Comparison of ENCODE assay signal across 8 cellular contexts in the genomic region with DNA sequence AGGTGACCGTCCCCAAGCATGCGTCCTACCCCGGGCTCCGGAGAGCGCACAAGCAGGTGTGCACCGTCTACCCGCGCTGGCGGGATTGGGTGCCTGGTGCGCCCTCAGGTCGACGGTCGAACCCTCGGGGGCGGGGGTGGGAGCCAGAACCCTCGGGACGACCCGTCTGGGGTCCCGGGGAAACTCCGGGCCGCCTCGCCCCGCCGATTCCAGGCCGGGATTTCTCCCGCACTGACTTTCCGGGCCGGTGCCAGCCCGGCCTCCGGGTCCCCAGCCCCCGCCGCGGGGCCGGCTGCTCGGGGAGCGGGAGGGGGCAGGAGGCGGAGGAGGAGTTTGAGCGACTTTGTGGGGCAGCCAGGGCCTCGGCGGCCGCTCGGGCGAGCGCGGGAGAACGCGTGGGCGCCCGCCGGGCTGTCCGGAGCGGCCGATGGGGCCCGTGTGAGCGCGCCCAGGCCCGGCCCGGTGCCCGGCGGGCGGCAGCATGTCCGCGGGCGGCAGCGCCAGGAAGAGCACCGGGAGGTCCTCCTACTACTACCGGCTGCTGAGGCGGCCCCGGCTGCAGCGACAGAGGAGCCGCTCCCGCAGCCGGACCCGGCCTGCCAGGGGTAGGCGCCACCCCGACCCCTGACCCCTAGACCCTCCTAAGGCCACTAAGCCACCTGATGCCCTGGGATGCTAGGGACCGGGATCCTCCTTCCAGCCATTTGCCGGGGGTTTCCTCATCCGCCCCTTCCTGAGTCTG. TPM values are rescaled to one million over a fixed set of nuclear protein-coding genes. Genes with fewer than 3 reads are reported as not detected.
DNase-seq lines count a peak whose midpoint lies in the region; ATAC-seq, FAIRE-seq and TF ChIP-seq lines count a peak whose summit lies in the region.

A gene (plus strand): TSS at position 340 of the 742 bp plus-strand sequence. CDS start 142 bp downstream, at position 482.

- H4K20me1 ChIP-seq in hepatocyte (ENCODE audit: insufficient read depth, poor library complexity, severe bottlenecking) = peaks cover 22% of the 10 kb centered on the region

- peak within 1 kb of the TSS; percentile 69 for H3K27ac Mint-ChIP-seq in Caco-2 (ENCODE audit: unreplicated experiment)

- DNase-seq in Caco-2 = peak; percentile 75 to 86
- DNase-seq in NCI-H1105 treated with DMSO at 0.1 percent for 48 hours (lab: John Stamatoyannopoulos, UW) = peak; percentile 45
- no peak for DNase-seq in astrocyte of the cerebellum (ENCODE audit: low read depth)
- DNase-seq in hepatocyte (ENCODE audit: low spot score) = peak; percentile 90
- peak; percentile 62 to 77 for DNase-seq in psoas muscle
- DNase-seq in HuH-7.5 (ENCODE audit: low spot score) = no peak
- DNase-seq in activated gamma-delta T cell (lab: John Stamatoyannopoulos, UW) = no peak
- DNase-seq in D721Med (ENCODE audit: insufficient read length, low spot score) = no peak

- H3K9me3 ChIP-seq in Caco-2 (no peaks in the 10 kb centered on the region), hepatocyte (ENCODE audit: low read depth) (no peaks in the 10 kb centered on the region), psoas muscle (no peaks in the 10 kb centered on the region)

- H3K9me3 Mint-ChIP-seq in Caco-2 (ENCODE audit: unreplicated experiment) = no peaks in the 10 kb centered on the region

- in situ Hi-C loops in astrocyte of the cerebellum (cut with HindIII; ENCODE audit: low sequenced_read_pairs) = no loop called here

- POLR2A ChIA-PET in Caco-2 (lab: Charles Lee) = no interaction called here

- H3K36me3 ChIP-seq in Caco-2 (ENCODE audit: control insufficient read depth, insufficient read depth, low read length) (no peaks in the 10 kb centered on the region; the same call in 1 of the 2 replicates), hepatocyte (replicated peaks; ENCODE audit: insufficient read depth, low read depth) (no peaks in the 10 kb centered on the region), psoas muscle (ENCODE audit: insufficient read depth in 1 of 2, low read depth in 1 of 2) (no peaks in the 10 kb centered on the region)

- TF ChIP-seq CTCF in Caco-2 (IDR thresholded peaks at IDR 0.05; ENCODE audit: insufficient read depth in 1 of 2, low read depth in 1 of 2, low read length in 1 of 2, severe bottlenecking in 1 of 2, unreplicated experiment in 1 of 2) (no peak), astrocyte of the cerebellum (IDR thresholded peaks at IDR 0.05; ENCODE audit: low read depth, low read length, missing control alignments) (no peak), hepatocyte (IDR thresholded peaks at IDR 0.05; ENCODE audit: poor library complexity) (no peak), psoas muscle (IDR thresholded peaks at IDR 0.05) (no peak), D721Med (IDR thresholded peaks at IDR 0.05; ENCODE audit: insufficient read depth, missing control alignments) (no peak)

- H3K27me3 ChIP-seq in Caco-2 (replicated peaks; ENCODE audit: control insufficient read depth, insufficient read depth, low read length) (no peaks in the 10 kb centered on the region), hepatocyte (no peaks in the 10 kb centered on the region), psoas muscle (ENCODE audit: insufficient read depth in 3 of 3, low read length in 2 of 3) (no peaks in the 10 kb centered on the region)

- 1% methylated on average over 37 of the region's 79 CpGs for WGBS in hepatocyte (ENCODE audit: low lambda C conversion rate, missing lambda C conversion rate)
- 1 to 2% (median 1%) methylated on average over 62 to 79 of the region's 79 CpGs for WGBS in psoas muscle, 3 donors

- H3K4me1 Mint-ChIP-seq in Caco-2 (ENCODE audit: low read depth, unreplicated experiment) = peaks cover 18% of the 10 kb centered on the region

- H3K4me1 ChIP-seq in Caco-2 (peaks cover 22% of the 10 kb centered on the region), hepatocyte (ENCODE audit: insufficient read depth) (peaks cover 33% of the 10 kb centered on the region), psoas muscle (peaks cover 59% of the 10 kb centered on the region)

- BruUV-seq in Caco-2 (replicated peaks; lab: Mats Ljungman, UMichigan) = no TSS peak

- H3K4me3 Mint-ChIP-seq in Caco-2 (ENCODE audit: unreplicated experiment) = peak within 1 kb of the TSS; percentile 94

- H3K27ac ChIP-seq in hepatocyte (peak within 1 kb of the TSS; percentile 91), psoas muscle (peak within 1 kb of the TSS; percentile 63)

- peak within 1 kb of the TSS; percentile 66 for H2AFZ ChIP-seq in hepatocyte

- H3K4me2 ChIP-seq in hepatocyte = peak within 1 kb of the TSS; percentile 81

- intact Hi-C loops in Caco-2 (cut with micrococcal nuclease; ENCODE audit: unreplicated experiment) (loop anchor here (5.0 kb wide), 2 partner anchors 36 to 86 kb away; no protein-coding TSS in a partner anchor), psoas muscle (cut with DNase I) (loop anchor here in 1 of 2 donors (2.0 kb wide), 1 partner anchor 17 kb away; no protein-coding TSS in a partner anchor)

- H3K4me3 ChIP-seq in Caco-2 (ENCODE audit: low read depth, low read length) = peak within 1 kb of the TSS; percentile 69
- H3K4me3 ChIP-seq in astrocyte of the cerebellum (ENCODE audit: low read depth, low read length) = peak within 1 kb of the TSS; percentile 50
- H3K4me3 ChIP-seq in hepatocyte = peak within 1 kb of the TSS; percentile 71
- H3K4me3 ChIP-seq in psoas muscle = peak within 1 kb of the TSS; percentile 73

- H3K27me3 Mint-ChIP-seq in Caco-2 (ENCODE audit: insufficient read depth, unreplicated experiment) = no peaks in the 10 kb centered on the region

- ATAC-seq in psoas muscle = peak; percentile 68 to 85 (median 71)

- no peaks in the 10 kb centered on the region for H3K9me2 ChIP-seq in hepatocyte (replicated peaks; ENCODE audit: insufficient read depth)

- H3K36me3 Mint-ChIP-seq in Caco-2 (ENCODE audit: insufficient read depth, unreplicated experiment) = peaks cover 4% of the 10 kb centered on the region

- peaks cover 44% of the 10 kb centered on the region for H3K79me2 ChIP-seq in hepatocyte

- CTCF ChIA-PET in Caco-2 (lab: Charles Lee) = interaction anchor here (1.2 to 1.7 kb wide), 2 partner anchors 11 to 33 kb away, joined by 4 to 15 read pairs; no protein-coding TSS in a partner anchor

- FAIRE-seq in D721Med (lab: Jason Lieb, UNC) = no peak

RNA-seq across cellular contexts. Expression of the gene that starts here (rescaled TPM):
- total RNA-seq in Caco-2 (2022) = 18.0 and 26.0 TPM in 2 replicates
- total RNA-seq in hepatocyte = 23.6 and 31.0 TPM in 2 replicates
- polyA plus RNA-seq in hepatocyte = 11.1 and 11.6 TPM in 2 replicates
- total RNA-seq in psoas muscle = 10 to 100 TPM; 33.4 to 66.2 (median 50.7) TPM
- 10 to 100 TPM; 14.1 to 18.7 (median 14.4) TPM for polyA plus RNA-seq in psoas muscle

Comparison
In these comparisons a context has a peak if more than half of its experiments do, and no peak if none do; other contexts are left out.
1. DNase-seq: peak in Caco-2 (2 of 2), NCI-H1105 treated with DMSO at 0.1 percent for 48 hours (single experiment), hepatocyte (single experiment) and psoas muscle (2 of 2); none in astrocyte of the cerebellum (single experiment), HuH-7.5 (single experiment), activated gamma-delta T cell (single experiment) and D721Med (single experiment).
2. Peak in every context shown above with its lines, with median percentiles within 50 percentile points of each other: H3K4me3 ChIP-seq.